ENCODE assay signal across 12 cellular contexts in genomic region chr19:50313812-50314536, GRCh38. TPM values are rescaled to one million over a fixed set of nuclear protein-coding genes. Genes with fewer than 3 reads are reported as not detected.
DNase-seq lines count a peak whose midpoint lies in the region; ATAC-seq and TF ChIP-seq lines count a peak whose summit lies in the region.
"Had no signal": no experiment of that assay in that cellular context is flagged by ENCODE, and none has a peak within 500 bp of the region (broad histone marks: within the 10 kb centered on the region; RNA-seq: fewer than 3 reads in every experiment).

No MANE protein-coding gene starts in this region.

- H3K27ac ChIP-seq in HUES64 (ENCODE audit: low read depth, low read length): peak overlapping the region; percentile 75; the same call in 1 of the 2 replicates
- H3K27ac ChIP-seq in VCaP: no peak overlapping the region
- H3K27ac ChIP-seq in esophagus squamous epithelium: no peak overlapping the region
- H3K27ac ChIP-seq: BLaER1 had no signal

- H3K27ac Mint-ChIP-seq in memory B cell: no peak overlapping the region
- H3K27ac Mint-ChIP-seq: activated naive CD4-positive, alpha-beta T cell treated with anti-CD3 and anti-CD28 coated beads for 36 hours had no signal

- intact Hi-C loops in esophagus squamous epithelium (cut with DNase I): no loop called here

- H3K4me3 ChIP-seq in HUES64 (ENCODE audit: low read length) (peak overlapping the region; percentile 59), esophagus squamous epithelium (no peak overlapping the region)
- H3K4me3 ChIP-seq: BLaER1 had no signal

- H3K9ac ChIP-seq in HUES64 (ENCODE audit: low read depth, low read length): no peak overlapping the region
- H3K9ac ChIP-seq: BLaER1 had no signal

- peak; percentile 34 for ATAC-seq in memory B cell (ENCODE audit: low read depth)
- no peak for ATAC-seq in GM21576 (IDR thresholded peaks at IDR 0.05; ENCODE audit: unreplicated experiment)

- H3K36me3 ChIP-seq in HUES64 (ENCODE audit: insufficient read depth, low read length) (no peaks in the 10 kb centered on the region), esophagus squamous epithelium (peaks cover 0 to 6% (median 0%) of the 10 kb centered on the region in 3 donors)
- H3K36me3 ChIP-seq: BLaER1 had no signal

- H3K36me3 Mint-ChIP-seq in memory B cell: peaks cover 8% of the 10 kb centered on the region

- DNase-seq in COLO668 (lab: John Stamatoyannopoulos, UW; ENCODE audit: unreplicated experiment): peak; percentile 58
- DNase-seq in memory B cell (ENCODE audit: low spot score in 2 of 2): no peak
- no peak for DNase-seq in GM20000 (ENCODE audit: low spot score)
- no peak for DNase-seq in esophagus squamous epithelium (lab: John Stamatoyannopoulos, UW)
- DNase-seq in activated CD4-positive, alpha-beta T cell treated with anti-CD3 and anti-CD28 coated beads, Interleukin-2, amount 50 U/mL, for 4 hours: no peak
- DNase-seq: activated naive CD4-positive, alpha-beta T cell treated with anti-CD3 and anti-CD28 coated beads for 36 hours; occipital lobe; stimulated activated CD8-positive, alpha-beta memory T cell treated with anti-CD3 and anti-CD28 coated beads, Interleukin-4, amount 100 ng/mL, for 48 hours had no signal

- peaks cover under 1% of the 10 kb centered on the region; the same call in 1 of the 2 replicates for H3K9me3 ChIP-seq in HUES64 (ENCODE audit: insufficient read depth, low read depth, low read length)
- H3K9me3 ChIP-seq in esophagus squamous epithelium: no peaks in the 10 kb centered on the region
- H3K9me3 ChIP-seq: BLaER1 had no signal

- peaks cover 1% of the 10 kb centered on the region for H3K9me3 Mint-ChIP-seq in memory B cell
- H3K9me3 Mint-ChIP-seq: activated naive CD4-positive, alpha-beta T cell treated with anti-CD3 and anti-CD28 coated beads for 36 hours had no signal

- TF ChIP-seq CTCF in VCaP (conservative IDR thresholded peaks at IDR 0.05) (0 out of 2 replicates have a peak, but pooled peaks have one; percentile 9), GM20000 (IDR thresholded peaks at IDR 0.05; ENCODE audit: extremely low read depth, missing control alignments) (no peak), esophagus squamous epithelium (IDR thresholded peaks at IDR 0.05) (no peak)

- peak overlapping the region; percentile 18 for H3K4me3 Mint-ChIP-seq in memory B cell
- H3K4me3 Mint-ChIP-seq: activated naive CD4-positive, alpha-beta T cell treated with anti-CD3 and anti-CD28 coated beads for 36 hours had no signal

- 53% methylated on average over 14 of the region's 20 CpGs for whole genome bisulfite sequencing in HUES64
- WGBS in esophagus squamous epithelium, 2 donors: 3 to 5% methylated on average over 5 to 12 of the region's 20 CpGs

- H3K4me1 ChIP-seq in HUES64 (ENCODE audit: insufficient read depth, low read length) (no peaks in the 10 kb centered on the region), esophagus squamous epithelium (peaks cover 0 to 28% (median 3%) of the 10 kb centered on the region in 3 donors)
- H3K4me1 ChIP-seq: BLaER1 had no signal

- peaks cover 43% of the 10 kb centered on the region for H3K27me3 Mint-ChIP-seq in memory B cell

- 0 out of 2 replicates have a peak, but pooled peaks cover 3% of the 10 kb centered on the region for H3K27me3 ChIP-seq in HUES64 (ENCODE audit: insufficient read depth, low read length)
- peaks cover 13 to 98% (median 22%) of the 10 kb centered on the region in 4 donors for H3K27me3 ChIP-seq in esophagus squamous epithelium

- TF ChIP-seq POLR2A in esophagus squamous epithelium (IDR thresholded peaks at IDR 0.05): no peak

- peaks cover 20% of the 10 kb centered on the region for H3K4me1 Mint-ChIP-seq in memory B cell

RNA-seq across cellular contexts. Expression of gene KCNC3, which starts 15.2 kb away (rescaled TPM):
- polyA plus RNA-seq in HUES64 (2013, experiment 1 of 2): 2.2 TPM
- 2.5 TPM for polyA plus RNA-seq in HUES64 (2013, experiment 2 of 2)
- under 1 TPM in 3 of 4 donors, not detected in 1; 0.48 to 0.87 (median 0.57) TPM for total RNA-seq in esophagus squamous epithelium

RNA-seq across cellular contexts. Expression of gene NAPSA, which starts 51.5 kb away (rescaled TPM):
- not detected for polyA plus RNA-seq in HUES64 (2013, experiment 1 of 2)
- not detected for polyA plus RNA-seq in HUES64 (2013, experiment 2 of 2)
- total RNA-seq in esophagus squamous epithelium: under 1 TPM in 1 of 4 donors, not detected in 3; 0.38 TPM
